9 cellular contexts compared by ENCODE assay signal in genomic region chr6:33692078-33692759, GRCh38. TPM values are rescaled to one million over a fixed set of nuclear protein-coding genes. Genes with fewer than 3 reads are reported as not detected.
DNase-seq lines count a peak whose midpoint lies in the region; ATAC-seq, FAIRE-seq and TF ChIP-seq lines count a peak whose summit lies in the region.
"Had no signal": no experiment of that assay in that cellular context is flagged by ENCODE, and none has a peak within 500 bp of the region (broad histone marks: within the 10 kb centered on the region; RNA-seq: fewer than 3 reads in every experiment).

No MANE protein-coding gene starts in this region.

- H3K9ac ChIP-seq in BLaER1, result peak overlapping the region; percentile 79
- no peak overlapping the region for H3K9ac ChIP-seq in mesendoderm (ENCODE audit: low read length)

- H2AK5ac ChIP-seq in mesendoderm (ENCODE audit: low read length), result no peak overlapping the region

- peaks cover 55% of the 10 kb centered on the region for H3K4me1 Mint-ChIP-seq in chondrocyte (ENCODE audit: low read depth)

- no peak overlapping the region for H2BK5ac ChIP-seq in mesendoderm (ENCODE audit: low read length)

- no peak for ATAC-seq in GM18519 (IDR thresholded peaks at IDR 0.05; ENCODE audit: low FRiP score, unreplicated experiment)
- no peak for ATAC-seq in GM19397 (IDR thresholded peaks at IDR 0.05; ENCODE audit: unreplicated experiment)

- H3K27me3 ChIP-seq in BLaER1 (no peaks in the 10 kb centered on the region), MG63 (no peaks in the 10 kb centered on the region), mesendoderm (ENCODE audit: insufficient read depth, low read length, poor library complexity) (no peaks in the 10 kb centered on the region)

- no peak overlapping the region for H2BK15ac ChIP-seq in mesendoderm (replicated peaks; ENCODE audit: low read depth)

- H3K4me3 ChIP-seq in BLaER1 (peak overlapping the region; percentile 57), MG63 (no peak overlapping the region), mesendoderm (ENCODE audit: low read length) (no peak overlapping the region)

- no peak overlapping the region for H4K5ac ChIP-seq in mesendoderm (ENCODE audit: low read length)

- TF ChIP-seq CTCF in chondrocyte (IDR thresholded peaks at IDR 0.05), result no peak

- peak overlapping the region; percentile 89 for H3K4me2 ChIP-seq in BLaER1
- H3K4me2 ChIP-seq in mesendoderm (ENCODE audit: low read length), result no peak overlapping the region

- H4K8ac ChIP-seq in mesendoderm (ENCODE audit: low read depth, low read length), result no peak overlapping the region

- H3K9me3 Mint-ChIP-seq in chondrocyte (ENCODE audit: low read depth), result no peaks in the 10 kb centered on the region

- H3K79me2 ChIP-seq in mesendoderm (ENCODE audit: control insufficient read depth, insufficient read depth, low read length), result no peaks in the 10 kb centered on the region

- H3K9me3 ChIP-seq in BLaER1 (no peaks in the 10 kb centered on the region), MG63 (no peaks in the 10 kb centered on the region)

- H3K36me3 ChIP-seq in BLaER1 (peaks cover 45% of the 10 kb centered on the region), MG63 (peaks cover 21% of the 10 kb centered on the region), mesendoderm (ENCODE audit: control insufficient read depth, insufficient read depth, low read length) (peaks cover 2% of the 10 kb centered on the region)

- no peaks in the 10 kb centered on the region for H4K20me1 ChIP-seq in BLaER1

- H3K27ac Mint-ChIP-seq in chondrocyte (ENCODE audit: unreplicated experiment), result peak overlapping the region; percentile 68

- no peak overlapping the region for H3K23ac ChIP-seq in mesendoderm (ENCODE audit: low read length)

- peaks cover 4% of the 10 kb centered on the region for H3K36me3 Mint-ChIP-seq in chondrocyte (ENCODE audit: low read depth)

- no CpG with 5 or more reads among the region's 12 CpGs for WGBS in mesendoderm (ENCODE audit: extremely low coverage, insufficient coverage, low lambda C conversion rate)

- H3K18ac ChIP-seq in mesendoderm (ENCODE audit: low read length), result no peak overlapping the region

- no peak for FAIRE-seq in RCC 7860 (lab: Jason Lieb, UNC)

- no peak overlapping the region for H2BK120ac ChIP-seq in mesendoderm (ENCODE audit: low read depth, low read length)

- H3K79me1 ChIP-seq in mesendoderm (ENCODE audit: low read length), result no peaks in the 10 kb centered on the region

- H3K4me3 Mint-ChIP-seq in chondrocyte (ENCODE audit: unreplicated experiment), result no peak overlapping the region

- H3K27ac ChIP-seq in BLaER1 (peak overlapping the region; percentile 95), mesendoderm (ENCODE audit: low read depth, low read length) (no peak overlapping the region)

- DNase-seq in MG63 (peak; percentile 62), chondrocyte (ENCODE audit: low spot score) (no peak), mesendoderm (peak; percentile 84), NCI-H128 (lab: John Stamatoyannopoulos, UW; ENCODE audit: unreplicated experiment) (no peak), RCC 7860 (ENCODE audit: low spot score) (no peak)
- DNase-seq: DMS53 had no signal

- no peak overlapping the region for H3K4ac ChIP-seq in mesendoderm (ENCODE audit: low read depth, low read length)

- H3K27me3 Mint-ChIP-seq in chondrocyte (ENCODE audit: low read depth), result no peaks in the 10 kb centered on the region

- no peak overlapping the region for H3K56ac ChIP-seq in mesendoderm (ENCODE audit: low read length)

- H3K4me1 ChIP-seq in BLaER1, result peaks cover 87% of the 10 kb centered on the region
- peaks cover 1% of the 10 kb centered on the region for H3K4me1 ChIP-seq in mesendoderm (ENCODE audit: control insufficient read depth, low read depth, low read length)

RNA-seq across cellular contexts. Expression of gene UQCC2, which starts 19.3 kb away (rescaled TPM):
- 10.8 and 36.4 TPM in 2 replicates for total RNA-seq in MG63 (2014; rRNA removed; shearing (Covaris generic); ENCODE audit: low replicate concordance)
- total RNA-seq in chondrocyte, result 64.5 to 80.2 TPM (median 67.6 TPM) in 3 replicates
- 90.1 TPM for polyA plus RNA-seq in mesendoderm (2013, experiment 1 of 2)
- 91.4 TPM for polyA plus RNA-seq in mesendoderm (2013, experiment 2 of 2)

RNA-seq across cellular contexts. Expression of gene IP6K3, which starts 54.5 kb away (rescaled TPM):
- not detected in 2 replicates for total RNA-seq in MG63 (2014; rRNA removed; shearing (Covaris generic); ENCODE audit: low replicate concordance)
- total RNA-seq in chondrocyte, result 6.1 to 9.0 TPM (median 6.5 TPM) in 3 replicates
- 0.01 TPM for polyA plus RNA-seq in mesendoderm (2013, experiment 1 of 2)
- polyA plus RNA-seq in mesendoderm (2013, experiment 2 of 2), result 0.04 TPM

Comparison
In these comparisons a context has a peak if more than half of its experiments do, and no peak if none do; other contexts are left out.
1. DNase-seq: peak in MG63 (single experiment) and mesendoderm (single experiment); none in chondrocyte (single experiment), NCI-H128 (single experiment) and RCC 7860 (single experiment).